22 cellular contexts compared by ENCODE assay signal in genomic region chr3:84759361-84759760, GRCh38.
"Had no signal": no experiment of that assay in that cellular context is flagged by ENCODE, and none has a peak within 500 bp of the region (broad histone marks: within the 10 kb centered on the region; RNA-seq: fewer than 3 reads in every experiment).

No MANE protein-coding gene starts in this region.

- H3K27ac Mint-ChIP-seq: IgD-negative memory B cell had no signal

- H3K27me3 ChIP-seq: SJSA1 had no signal

- ATAC-seq: K562 had no signal

- H3K27me3 Mint-ChIP-seq: IgD-negative memory B cell had no signal

- H3K4me1 ChIP-seq: SJSA1 had no signal

- H3K36me3 Mint-ChIP-seq: IgD-negative memory B cell had no signal

- H3K36me3 ChIP-seq: SJSA1 had no signal

- FAIRE-seq: HTR-8/SVneo, K562, RCC 7860 had no signal

- H3K4me3 ChIP-seq: K562, SJSA1, SK-N-MC had no signal

- H3K4me1 Mint-ChIP-seq: IgD-negative memory B cell had no signal

- DNase-seq: NCI-H1092, NCI-H1105 treated with DMSO at 0.1 percent for 48 hours, NCI-H1417 treated with DMSO at 0.1 percent for 48 hours, NCI-H146, NCI-H1694 treated with DMSO at 0.1 percent for 48 hours, NCI-H1930, NCI-H2081, NCI-H2107, NCI-H2227 treated with DMSO at 0.1 percent for 48 hours, NCI-H524, NCI-H526 treated with DMSO at 0.1 percent for 48 hours, NCI-H774, Right ventricle myocardium superior, RPMI8226, SIG-M5 had no signal

- H3K27ac ChIP-seq: HL-60, SJSA1, SK-N-MC had no signal
